ENCODE assay signal across 1 cellular context in genomic region chr2:46202987-46203386, GRCh38.
TF ChIP-seq lines count a peak whose summit lies in the region.

No MANE protein-coding gene starts in this region.

TF ChIP-seq in HepG2, 621 proteins besides CTCF, POLR2A, EP300 and RAD21:
- TF ChIP-seq SCMH1 (CRISPR knock-in tag; IDR thresholded peaks at IDR 0.05; ENCODE audit: borderline replicate concordance) (no peak), SMARCC2 (IDR thresholded peaks at IDR 0.05) (no peak), CREBL2 (CRISPR knock-in tag; IDR thresholded peaks at IDR 0.05; ENCODE audit: borderline replicate concordance) (no peak), NFE2 (CRISPR knock-in tag; IDR thresholded peaks at IDR 0.05) (no peak), ZNF792 (CRISPR knock-in tag; IDR thresholded peaks at IDR 0.05) (no peak), MEIS1 (CRISPR knock-in tag; IDR thresholded peaks at IDR 0.05; ENCODE audit: borderline replicate concordance) (no peak), ZNF343 (CRISPR knock-in tag; IDR thresholded peaks at IDR 0.05) (no peak), ZNF546 (CRISPR knock-in tag; conservative IDR thresholded peaks at IDR 0.05) (no peak)
